In the genomic region with DNA sequence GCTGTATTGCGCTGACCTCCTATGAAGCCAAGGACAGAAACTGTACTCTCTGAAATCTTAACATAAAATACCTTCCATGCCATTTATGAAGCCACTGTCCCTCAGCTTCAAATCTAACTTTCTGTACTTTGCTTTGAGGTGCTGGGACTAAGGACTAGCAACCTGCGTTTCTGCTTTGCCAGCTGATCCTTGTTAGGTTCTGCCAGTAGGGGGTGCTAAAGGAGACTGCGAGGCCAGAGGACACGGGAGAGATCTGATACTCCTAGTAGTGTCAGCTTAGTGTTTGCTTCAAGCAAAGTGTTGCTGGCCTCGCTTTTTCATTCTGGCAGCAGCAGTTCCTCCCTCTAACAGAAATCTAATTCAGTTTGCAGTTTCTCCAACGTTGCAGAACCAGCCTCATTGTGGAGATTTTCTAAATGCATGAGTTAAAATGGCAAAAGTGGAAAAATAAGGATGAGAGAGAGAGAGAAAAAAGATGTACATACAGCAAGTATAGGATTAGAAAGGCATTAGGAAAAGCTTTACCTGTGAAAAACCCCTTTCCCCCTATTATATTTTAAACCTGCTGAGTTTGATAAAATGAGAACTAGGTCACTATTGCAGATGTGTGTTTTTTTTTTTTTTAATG, we compare ENCODE assay signal across 8 cellular contexts.
DNase-seq lines count a peak whose midpoint lies in the region; ATAC-seq, FAIRE-seq and TF ChIP-seq lines count a peak whose summit lies in the region.

No MANE protein-coding gene starts in this region.

- H3K4me1 ChIP-seq in upper lobe of left lung = no peaks in the 10 kb centered on the region

- no peak for TF ChIP-seq EP300 in upper lobe of left lung (IDR thresholded peaks at IDR 0.05)

- H3K4me1 Mint-ChIP-seq in chondrocyte (ENCODE audit: low read depth) = no peaks in the 10 kb centered on the region
- H3K4me1 Mint-ChIP-seq in naive thymus-derived CD8-positive, alpha-beta T cell = no peaks in the 10 kb centered on the region

- no peaks in the 10 kb centered on the region for H3K9me3 Mint-ChIP-seq in chondrocyte (ENCODE audit: low read depth)
- peaks cover 0 to 16% (median 2%) of the 10 kb centered on the region in 9 donors for H3K9me3 Mint-ChIP-seq in naive thymus-derived CD8-positive, alpha-beta T cell

- TF ChIP-seq POLR2A in upper lobe of left lung (IDR thresholded peaks at IDR 0.05) = no peak

- no peak overlapping the region for H3K27ac ChIP-seq in upper lobe of left lung

- H3K27me3 Mint-ChIP-seq in chondrocyte (ENCODE audit: low read depth) = peaks cover 19% of the 10 kb centered on the region
- peaks cover 2 to 32% (median 9%) of the 10 kb centered on the region in 5 donors for H3K27me3 Mint-ChIP-seq in naive thymus-derived CD8-positive, alpha-beta T cell

- peak; percentile 81 for TF ChIP-seq CTCF in chondrocyte (IDR thresholded peaks at IDR 0.05)
- TF ChIP-seq CTCF in upper lobe of left lung (IDR thresholded peaks at IDR 0.05) = peak in 2 of 6 experiments; percentile 22 to 25

- POLR2A ChIA-PET in naive thymus-derived CD8-positive, alpha-beta T cell (lab: Charles Lee) = no interaction called here

- ATAC-seq in GM21825 (IDR thresholded peaks at IDR 0.05; ENCODE audit: unreplicated experiment) (no peak), upper lobe of left lung (ENCODE audit: low FRiP score in 2 of 2) (no peak)
- no peak for ATAC-seq in naive thymus-derived CD8-positive, alpha-beta T cell

- H3K9me3 ChIP-seq in upper lobe of left lung = no peaks in the 10 kb centered on the region

- H3K27ac Mint-ChIP-seq in chondrocyte (ENCODE audit: unreplicated experiment) = no peak overlapping the region
- H3K27ac Mint-ChIP-seq in naive thymus-derived CD8-positive, alpha-beta T cell = no peak overlapping the region

- FAIRE-seq in GM19239 (lab: Jason Lieb, UNC) = no peak

- no peaks in the 10 kb centered on the region for H3K27me3 ChIP-seq in upper lobe of left lung

- H3K36me3 ChIP-seq in upper lobe of left lung = no peaks in the 10 kb centered on the region

- peak; percentile 8 for DNase-seq in DMS 273 treated with DMSO at 0.1 percent for 48 hours (lab: John Stamatoyannopoulos, UW)
- peak; percentile 28 for DNase-seq in GM19239 (ENCODE audit: insufficient read length, low spot score)
- peak; percentile 43 for DNase-seq in NCI-H510A (lab: John Stamatoyannopoulos, UW)
- DNase-seq in chondrocyte (ENCODE audit: low spot score) = no peak
- DNase-seq in nucleus accumbens (lab: John Stamatoyannopoulos, UW) = peak in 38 of 56 donors; percentile 1 to 58 (median 10)
- DNase-seq in upper lobe of left lung = no peak
- DNase-seq in naive thymus-derived CD8-positive, alpha-beta T cell = no peak

- no peak overlapping the region for H3K4me3 Mint-ChIP-seq in chondrocyte (ENCODE audit: unreplicated experiment)
- no peak overlapping the region for H3K4me3 Mint-ChIP-seq in naive thymus-derived CD8-positive, alpha-beta T cell

- H3K36me3 Mint-ChIP-seq in chondrocyte (ENCODE audit: low read depth) = no peaks in the 10 kb centered on the region
- no peaks in the 10 kb centered on the region for H3K36me3 Mint-ChIP-seq in naive thymus-derived CD8-positive, alpha-beta T cell

- 13 to 14% methylated on average over 6 of the region's 6 CpGs for whole genome bisulfite sequencing in upper lobe of left lung, 2 donors

- no peak overlapping the region for H3K4me3 ChIP-seq in upper lobe of left lung

Comparison
In these comparisons a context has a peak if more than half of its experiments do, and no peak if none do; other contexts are left out.
1. DNase-seq: peak in DMS 273 treated with DMSO at 0.1 percent for 48 hours (single experiment), GM19239 (single experiment), NCI-H510A (single experiment) and nucleus accumbens (38 of 56); none in chondrocyte (single experiment), upper lobe of left lung (0 of 2) and naive thymus-derived CD8-positive, alpha-beta T cell (0 of 10).